In genomic region chr5:132820162-132820754, GRCh38 we compare ENCODE assay signal across 8 cellular contexts.
DNase-seq lines count a peak whose midpoint lies in the region; ATAC-seq and FAIRE-seq lines count a peak whose summit lies in the region.

No MANE protein-coding gene starts in this region.

- H3K27me3 ChIP-seq in layer of hippocampus (ENCODE audit: control insufficient read depth, insufficient read depth, low read length): no peaks in the 10 kb centered on the region

- peak; percentile 92 for FAIRE-seq in GM18507 (lab: Jason Lieb, UNC)

- DNase-seq in 8988T (peak; percentile 98), GM18507 (ENCODE audit: extremely low spot score, insufficient read length, low read depth) (peak; percentile 81), NCI-H345 treated with DMSO at 0.1 percent for 48 hours (lab: John Stamatoyannopoulos, UW; ENCODE audit: unreplicated experiment) (peak; percentile 66), cerebellar nuclear complex (lab: John Stamatoyannopoulos, UW) (peak; percentile 9 to 74)
- peak; percentile 88 to 95 for DNase-seq in activated CD4-positive, alpha-beta T cell treated with anti-CD3 and anti-CD28 coated beads for 24 hours (ENCODE audit: low read depth in 2 of 2)
- DNase-seq in stimulated activated CD4-positive, alpha-beta T cell treated with anti-CD3 and anti-CD28 coated beads, Interleukin-2, amount 100 ng/mL, for 48 hours: peak; percentile 94 to 97

- H3K27ac ChIP-seq in layer of hippocampus (ENCODE audit: low read depth, low read length): peak overlapping the region; percentile 99

- peak; percentile 65 for ATAC-seq in HG03159 (IDR thresholded peaks at IDR 0.05; ENCODE audit: unreplicated experiment)

Comparison
In these comparisons a context has a peak if more than half of its experiments do, and no peak if none do; other contexts are left out.
1. Peak in every context shown above with its lines: DNase-seq, ATAC-seq and H3K27ac ChIP-seq.
2. DNase-seq: peak in every context shown above with its lines; median percentile 98 in 8988T; 96 in stimulated activated CD4-positive, alpha-beta T cell treated with anti-CD3 and anti-CD28 coated beads, Interleukin-2, amount 100 ng/mL, for 48 hours; 92 in activated CD4-positive, alpha-beta T cell treated with anti-CD3 and anti-CD28 coated beads for 24 hours; 81 in GM18507; 66 in NCI-H345 treated with DMSO at 0.1 percent for 48 hours; 42 in cerebellar nuclear complex.